ENCODE assay signal across 20 cellular contexts in genomic region chr7:37730489-37730888, GRCh38. TPM values are rescaled to one million over a fixed set of nuclear protein-coding genes. Genes with fewer than 3 reads are reported as not detected.
"Had no signal": no experiment of that assay in that cellular context is flagged by ENCODE, and none has a peak within 500 bp of the region (broad histone marks: within the 10 kb centered on the region; RNA-seq: fewer than 3 reads in every experiment).

No MANE protein-coding gene starts in this region.

- H3K27me3 Mint-ChIP-seq: activated naive CD4-positive, alpha-beta T cell treated with anti-CD3 and anti-CD28 coated beads, Interleukin-2, amount 10 ng/mL, durations not matched to agents 7 days and 5 days had no signal

- H3K27ac ChIP-seq: breast epithelium, gastrocnemius medialis had no signal

- H3K36me3 Mint-ChIP-seq: activated naive CD4-positive, alpha-beta T cell treated with anti-CD3 and anti-CD28 coated beads, Interleukin-2, amount 10 ng/mL, durations not matched to agents 7 days and 5 days; naive thymus-derived CD8-positive, alpha-beta T cell; type B pancreatic cell had no signal

- H3K4me1 ChIP-seq: breast epithelium had no signal

- ATAC-seq: activated CD8-positive, alpha-beta T cell treated with anti-CD3 and anti-CD28 coated beads, Interleukin-2, amount 10 ng/mL, durations not matched to agents 7 days and 5 days; activated naive CD8-positive, alpha-beta T cell treated with anti-CD3 and anti-CD28 coated beads, Interleukin-2, amount 50 U/mL, for 24 hours; esophagus mucosa; gastrocnemius medialis; naive thymus-derived CD8-positive, alpha-beta T cell; stimulated activated naive CD8-positive, alpha-beta T cell treated with anti-CD3 and anti-CD28 coated beads, Interleukin-15, Interleukin-2, amounts not matched to agents 100 U/mL and 50 U/mL, for 24 hours had no signal

- H3K36me3 ChIP-seq: breast epithelium, gastrocnemius medialis had no signal

- H3K27ac Mint-ChIP-seq: activated CD4-positive, alpha-beta T cell treated with anti-CD3 and anti-CD28 coated beads, Interleukin-2, amount 10 ng/mL, durations not matched to agents 7 days and 5 days; activated CD8-positive, alpha-beta T cell treated with anti-CD3 and anti-CD28 coated beads, Interleukin-2, amount 10 ng/mL, durations not matched to agents 7 days and 5 days; activated naive CD4-positive, alpha-beta T cell treated with anti-CD3 and anti-CD28 coated beads, Interleukin-2, amount 10 ng/mL, durations not matched to agents 7 days and 5 days; activated naive CD8-positive, alpha-beta T cell treated with anti-CD3 and anti-CD28 coated beads, Interleukin-2, amount 50 U/mL, for 24 hours; activated T-cell treated with anti-CD3 and anti-CD28 coated beads, Interleukin-2, amount 50 U/mL, for 24 hours; naive thymus-derived CD8-positive, alpha-beta T cell; type B pancreatic cell had no signal

- H3K27me3 ChIP-seq: breast epithelium, gastrocnemius medialis had no signal

- H3K9me3 Mint-ChIP-seq: activated CD4-positive, alpha-beta T cell treated with anti-CD3 and anti-CD28 coated beads, Interleukin-2, amount 10 ng/mL, durations not matched to agents 7 days and 5 days; activated naive CD4-positive, alpha-beta T cell treated with anti-CD3 and anti-CD28 coated beads, Interleukin-2, amount 10 ng/mL, durations not matched to agents 7 days and 5 days; activated naive CD8-positive, alpha-beta T cell treated with anti-CD3 and anti-CD28 coated beads, Interleukin-2, amount 50 U/mL, for 24 hours; activated T-cell treated with anti-CD3 and anti-CD28 coated beads, Interleukin-2, amount 50 U/mL, for 24 hours; naive thymus-derived CD8-positive, alpha-beta T cell had no signal

- H3K4me3 ChIP-seq: breast epithelium, coronary artery, gastrocnemius medialis had no signal

- H3K9me3 ChIP-seq: breast epithelium, gastrocnemius medialis had no signal

- H3K4me3 Mint-ChIP-seq: activated CD4-positive, alpha-beta T cell treated with anti-CD3 and anti-CD28 coated beads, Interleukin-2, amount 10 ng/mL, durations not matched to agents 7 days and 5 days; activated CD8-positive, alpha-beta T cell treated with anti-CD3 and anti-CD28 coated beads, Interleukin-2, amount 10 ng/mL, durations not matched to agents 7 days and 5 days; activated naive CD4-positive, alpha-beta T cell treated with anti-CD3 and anti-CD28 coated beads, Interleukin-2, amount 10 ng/mL, durations not matched to agents 7 days and 5 days; activated naive CD8-positive, alpha-beta T cell treated with anti-CD3 and anti-CD28 coated beads, Interleukin-2, amount 50 U/mL, for 24 hours; activated T-cell treated with anti-CD3 and anti-CD28 coated beads, Interleukin-2, amount 50 U/mL, for 24 hours; naive thymus-derived CD8-positive, alpha-beta T cell; type B pancreatic cell had no signal

- DNase-seq: activated CD4-positive, alpha-beta T cell treated with anti-CD3 and anti-CD28 coated beads, Interleukin-2, amount 10 ng/mL, durations not matched to agents 7 days and 5 days; activated CD8-positive, alpha-beta T cell treated with anti-CD3 and anti-CD28 coated beads, Interleukin-2, amount 10 ng/mL, durations not matched to agents 7 days and 5 days; activated effector memory CD4-positive, alpha-beta T cell treated with Interleukin-2 at 50 U/mL for 16 hours; activated naive CD4-positive, alpha-beta T cell treated with anti-CD3 and anti-CD28 coated beads, Interleukin-2, amount 10 ng/mL, durations not matched to agents 7 days and 5 days; activated naive CD8-positive, alpha-beta T cell treated with anti-CD3 and anti-CD28 coated beads, Interleukin-2, amount 50 U/mL, for 24 hours; activated T-cell treated with anti-CD3 and anti-CD28 coated beads, Interleukin-2, amount 50 U/mL, for 24 hours; anterior cingulate cortex; gastrocnemius medialis; mesendoderm; naive thymus-derived CD8-positive, alpha-beta T cell; nucleus accumbens; stimulated activated naive CD8-positive, alpha-beta T cell treated with anti-CD3 and anti-CD28 coated beads, Interleukin-15, Interleukin-2, amounts not matched to agents 100 U/mL and 50 U/mL, for 24 hours; substantia nigra; T-helper 1 cell; T-helper 9 cell had no signal

RNA-seq across cellular contexts. Expression of gene GPR141, which starts 46.9 kb away (rescaled TPM):
- total RNA-seq: activated CD4-positive, alpha-beta T cell treated with anti-CD3 and anti-CD28 coated beads, Interleukin-2, amount 10 ng/mL, durations not matched to agents 7 days and 5 days; activated CD8-positive, alpha-beta T cell treated with anti-CD3 and anti-CD28 coated beads, Interleukin-2, amount 10 ng/mL, durations not matched to agents 7 days and 5 days; gastrocnemius medialis; kidney epithelial cell; naive thymus-derived CD8-positive, alpha-beta T cell had no signal
